In genomic region chr2:26173596-26174482, GRCh38 we compare ENCODE assay signal across 9 cellular contexts. TPM values are rescaled to one million over a fixed set of nuclear protein-coding genes. Genes with fewer than 3 reads are reported as not detected.
A peak's percentile ranks its signal among the peaks of the same experiment; 100 is the strongest.
DNase-seq lines count a peak whose midpoint lies in the region; ATAC-seq and TF ChIP-seq lines count a peak whose summit lies in the region.
"Had no signal": no experiment of that assay in that cellular context is flagged by ENCODE, and none has a peak within 500 bp of the region (broad histone marks: within the 10 kb centered on the region; RNA-seq: fewer than 3 reads in every experiment).

No MANE protein-coding gene starts in this region.

- ATAC-seq in SK-N-SH treated with all-trans-retinoic acid at 6 μM for 48 hours (no peak; the same call in 2 of the 3 replicates), GM19467 (IDR thresholded peaks at IDR 0.05; ENCODE audit: unreplicated experiment) (no peak)
- ATAC-seq in stimulated activated effector memory CD8-positive, alpha-beta T cell treated with anti-CD3 and anti-CD28 coated beads, Interleukin-12 subunit alpha, Interleukin-12 subunit beta, amount 100 ng/mL, for 72 hours, result no peak

- H3K27ac ChIP-seq in SK-N-SH (ENCODE audit: low read depth in 2 of 2, low read length in 1 of 2), result no peak overlapping the region

- H2AFZ ChIP-seq in SK-N-SH (ENCODE audit: low read depth), result no peak overlapping the region

- H3K27me3 Mint-ChIP-seq in activated CD4-positive, alpha-beta memory T cell treated with anti-CD3 and anti-CD28 coated beads, Interleukin-2, amount 10 ng/mL, durations not matched to agents 7 days and 5 days, result peaks cover 48% of the 10 kb centered on the region

- H3K4me1 Mint-ChIP-seq in activated CD4-positive, alpha-beta memory T cell treated with anti-CD3 and anti-CD28 coated beads, Interleukin-2, amount 10 ng/mL, durations not matched to agents 7 days and 5 days, result peaks cover 16% of the 10 kb centered on the region
- H3K4me1 Mint-ChIP-seq in stimulated activated effector memory CD8-positive, alpha-beta T cell treated with anti-CD3 and anti-CD28 coated beads, Interleukin-12 subunit alpha, Interleukin-12 subunit beta, amount 100 ng/mL, for 72 hours, result peaks cover 20% of the 10 kb centered on the region

- TF ChIP-seq CTCF in SK-N-SH (IDR thresholded peaks at IDR 0.05), result no peak

- H3F3A ChIP-seq in SK-N-SH (replicated peaks; ENCODE audit: insufficient read depth), result no peaks in the 10 kb centered on the region

- H3K4me3 ChIP-seq in SK-N-SH (ENCODE audit: low read depth in 2 of 2, low read length in 1 of 2), result peak overlapping the region; percentile 42 to 54; a peak in 3 of 4 replicates
- peak overlapping the region; percentile 74 for H3K4me3 ChIP-seq in iPS-18c (ENCODE audit: insufficient read depth, low read depth, low read length)

- H3K9me3 ChIP-seq in SK-N-SH (no peaks in the 10 kb centered on the region), iPS-18c (ENCODE audit: control insufficient read depth, insufficient read depth, low read length) (peaks cover 2% of the 10 kb centered on the region)

- H3K79me2 ChIP-seq in SK-N-SH (ENCODE audit: insufficient read depth), result no peaks in the 10 kb centered on the region

- no peak overlapping the region for H3K4me2 ChIP-seq in SK-N-SH

- no peaks in the 10 kb centered on the region for H4K20me1 ChIP-seq in SK-N-SH (ENCODE audit: insufficient read depth)

- no peaks in the 10 kb centered on the region for H3K27me3 ChIP-seq in SK-N-SH (ENCODE audit: insufficient read depth)

- H3K36me3 ChIP-seq in SK-N-SH (replicated peaks in 1 of 2; ENCODE audit: control insufficient read depth in 1 of 2, insufficient read depth in 2 of 2, low read length in 1 of 2), result no peaks in the 10 kb centered on the region

- CTCF ChIA-PET in SK-N-SH (lab: Yijun Ruan, JAX), result interaction anchor here (0.8 to 1.2 kb wide), 4 partner anchors 29 to 223 kb away, joined by 3 to 5 read pairs (median 4); no protein-coding TSS in a partner anchor
- CTCF ChIA-PET in activated CD4-positive, alpha-beta memory T cell treated with anti-CD3 and anti-CD28 coated beads, Interleukin-2, amount 10 ng/mL, durations not matched to agents 7 days and 5 days (lab: Charles Lee), result interaction anchor here (0.6 kb wide), 1 partner anchor 181 kb away, joined by 7 read pairs; no protein-coding TSS in a partner anchor

- TF ChIP-seq EP300 in SK-N-SH (IDR thresholded peaks at IDR 0.05; ENCODE audit: borderline replicate concordance in 1 of 2, low read depth in 1 of 2, low read length in 1 of 2), result no peak

- WGBS in SK-N-SH (ENCODE audit: low lambda C conversion rate), result 33% methylated on average over 58 of the region's 58 CpGs

- peak overlapping the region; percentile 35 for H3K4me3 Mint-ChIP-seq in activated CD4-positive, alpha-beta memory T cell treated with anti-CD3 and anti-CD28 coated beads, Interleukin-2, amount 10 ng/mL, durations not matched to agents 7 days and 5 days
- peak overlapping the region; percentile 63 for H3K4me3 Mint-ChIP-seq in stimulated activated effector memory CD8-positive, alpha-beta T cell treated with anti-CD3 and anti-CD28 coated beads, Interleukin-12 subunit alpha, Interleukin-12 subunit beta, amount 100 ng/mL, for 72 hours

- H3K27ac Mint-ChIP-seq in activated CD4-positive, alpha-beta memory T cell treated with anti-CD3 and anti-CD28 coated beads, Interleukin-2, amount 10 ng/mL, durations not matched to agents 7 days and 5 days, result no peak overlapping the region
- H3K27ac Mint-ChIP-seq in stimulated activated effector memory CD8-positive, alpha-beta T cell treated with anti-CD3 and anti-CD28 coated beads, Interleukin-12 subunit alpha, Interleukin-12 subunit beta, amount 100 ng/mL, for 72 hours, result no peak overlapping the region

- TF ChIP-seq RAD21 in SK-N-SH (IDR thresholded peaks at IDR 0.05; ENCODE audit: low read length), result no peak

- no peaks in the 10 kb centered on the region for H3K9me3 Mint-ChIP-seq in activated CD4-positive, alpha-beta memory T cell treated with anti-CD3 and anti-CD28 coated beads, Interleukin-2, amount 10 ng/mL, durations not matched to agents 7 days and 5 days
- H3K9me3 Mint-ChIP-seq in stimulated activated effector memory CD8-positive, alpha-beta T cell treated with anti-CD3 and anti-CD28 coated beads, Interleukin-12 subunit alpha, Interleukin-12 subunit beta, amount 100 ng/mL, for 72 hours, result no peaks in the 10 kb centered on the region

- H3K9ac ChIP-seq in SK-N-SH, result no peak overlapping the region

- POLR2A ChIA-PET in SK-N-SH (lab: Yijun Ruan, JAX), result interaction anchor here (1.1 kb wide), 1 partner anchor 7 kb away, joined by 3 read pairs; no protein-coding TSS in a partner anchor
- POLR2A ChIA-PET in activated CD4-positive, alpha-beta memory T cell treated with anti-CD3 and anti-CD28 coated beads, Interleukin-2, amount 10 ng/mL, durations not matched to agents 7 days and 5 days (lab: Charles Lee), result no interaction called here

- DNase-seq in SK-N-SH (peak; percentile 84), NCI-H1092 (lab: John Stamatoyannopoulos, UW) (no peak), NCI-H510A (lab: John Stamatoyannopoulos, UW) (no peak)
- DNase-seq in activated CD4-positive, alpha-beta memory T cell treated with anti-CD3 and anti-CD28 coated beads, Interleukin-2, amount 10 ng/mL, durations not matched to agents 7 days and 5 days, result no peak
- no peak for DNase-seq in stimulated activated effector memory CD8-positive, alpha-beta T cell treated with anti-CD3 and anti-CD28 coated beads, Interleukin-12 subunit alpha, Interleukin-12 subunit beta, amount 100 ng/mL, for 72 hours (ENCODE audit: low spot score in 2 of 2)
- DNase-seq: NCI-H2029 treated with DMSO at 0.1 percent for 48 hours had no signal

- no peaks in the 10 kb centered on the region for H3K9me2 ChIP-seq in SK-N-SH

- peaks cover 0 to 12% of the 10 kb centered on the region in 2 experiments; a peak in 1 of 4 replicates for H3K4me1 ChIP-seq in SK-N-SH (ENCODE audit: control insufficient read depth in 1 of 2, insufficient read depth in 2 of 2, low read depth in 1 of 2, low read length in 1 of 2)

- H3K36me3 Mint-ChIP-seq in activated CD4-positive, alpha-beta memory T cell treated with anti-CD3 and anti-CD28 coated beads, Interleukin-2, amount 10 ng/mL, durations not matched to agents 7 days and 5 days (ENCODE audit: low read depth), result peaks cover 3% of the 10 kb centered on the region
- no peaks in the 10 kb centered on the region for H3K36me3 Mint-ChIP-seq in stimulated activated effector memory CD8-positive, alpha-beta T cell treated with anti-CD3 and anti-CD28 coated beads, Interleukin-12 subunit alpha, Interleukin-12 subunit beta, amount 100 ng/mL, for 72 hours

TF ChIP-seq in SK-N-SH, 30 proteins besides CTCF, POLR2A, EP300 and RAD21 (continues in another document):
- TF ChIP-seq FOSL2 (IDR thresholded peaks at IDR 0.05; ENCODE audit: borderline replicate concordance, low read depth), result no peak
- no peak for TF ChIP-seq JUND (IDR thresholded peaks at IDR 0.05)
- TF ChIP-seq NFIC (IDR thresholded peaks at IDR 0.05; ENCODE audit: borderline replicate concordance), result no peak
- TF ChIP-seq POLR2AphosphoS5 (IDR thresholded peaks at IDR 0.05; ENCODE audit: low read depth, low read length), result no peak
- TF ChIP-seq EZH2phosphoT487 (IDR thresholded peaks at IDR 0.05; ENCODE audit: borderline replicate concordance, low read depth), result no peak
- TF ChIP-seq USF2 (IDR thresholded peaks at IDR 0.05; ENCODE audit: borderline replicate concordance, low read depth, low read length), result no peak
- no peak for TF ChIP-seq SIN3A (IDR thresholded peaks at IDR 0.05; ENCODE audit: borderline replicate concordance, low read depth, low read length)
- no peak for TF ChIP-seq RCOR1 (IDR thresholded peaks at IDR 0.05; ENCODE audit: low read length)
- TF ChIP-seq GATA2 (CRISPR knock-in tag; IDR thresholded peaks at IDR 0.05), result no peak

TF ChIP-seq in SK-N-SH treated with all-trans-retinoic acid at 6 μM for 48 hours, 23 proteins besides CTCF, POLR2A, EP300 and RAD21 (continues in another document):
- TF ChIP-seq TCF4 (CRISPR knock-in tag; IDR thresholded peaks at IDR 0.05; ENCODE audit: borderline replicate concordance) (no peak), TOX (CRISPR knock-in tag; IDR thresholded peaks at IDR 0.05; ENCODE audit: borderline replicate concordance) (no peak), ZNF8 (CRISPR knock-in tag; IDR thresholded peaks at IDR 0.05) (no peak), PPARA (CRISPR knock-in tag; IDR thresholded peaks at IDR 0.05; ENCODE audit: borderline replicate concordance) (no peak), CREB5 (CRISPR knock-in tag; IDR thresholded peaks at IDR 0.05; ENCODE audit: low read depth) (no peak), GLIS3 (CRISPR knock-in tag; IDR thresholded peaks at IDR 0.05) (no peak), ISL1 (CRISPR knock-in tag; IDR thresholded peaks at IDR 0.05) (no peak), PATZ1 (CRISPR knock-in tag; IDR thresholded peaks at IDR 0.05; ENCODE audit: borderline replicate concordance) (no peak), ZC3H10 (CRISPR knock-in tag; IDR thresholded peaks at IDR 0.05) (no peak)

RNA-seq across cellular contexts. Expression of gene GAREM2, which starts 1.0 kb away (rescaled TPM):
- polyA plus RNA-seq in SK-N-SH (2012; rRNA removed), result 1.5 and 3.7 TPM in 2 replicates
- polyA plus RNA-seq in SK-N-SH (2012; cell fraction: cytosol; rRNA removed), result 0.55 and 1.1 TPM in 2 replicates
- 3.1 and 3.6 TPM in 2 replicates for polyA plus RNA-seq in SK-N-SH (2012; cell fraction: nucleus; rRNA removed)
- total RNA-seq in activated CD4-positive, alpha-beta memory T cell treated with anti-CD3 and anti-CD28 coated beads, Interleukin-2, amount 10 ng/mL, durations not matched to agents 7 days and 5 days, result 1 to 10 TPM; 1.6 to 3.5 TPM
